Comparison of ENCODE assay signal across 9 cellular contexts in the genomic region with DNA sequence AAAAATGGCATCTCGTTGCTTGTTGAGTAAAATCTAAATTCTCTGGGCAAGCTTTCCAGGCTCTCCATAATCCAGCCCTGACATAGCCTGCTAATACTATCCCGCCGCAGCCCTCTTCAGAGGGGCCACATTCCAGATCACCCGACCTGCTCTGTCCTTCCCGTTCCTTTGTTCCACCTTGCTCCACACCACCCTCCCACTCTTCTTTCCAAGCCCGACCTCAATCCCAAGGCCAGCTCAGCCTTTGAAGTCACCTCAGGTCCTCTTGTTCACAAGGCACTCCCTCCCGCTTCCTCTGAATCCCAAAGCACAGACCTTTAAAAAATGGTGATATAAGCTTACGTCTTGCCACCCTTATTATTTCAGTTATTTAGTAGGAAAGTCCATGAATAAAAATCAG.
DNase-seq lines count a peak whose midpoint lies in the region; TF ChIP-seq lines count a peak whose summit lies in the region.
"Had no signal": no experiment of that assay in that cellular context is flagged by ENCODE, and none has a peak within 500 bp of the region (broad histone marks: within the 10 kb centered on the region; RNA-seq: fewer than 3 reads in every experiment).

No MANE protein-coding gene starts in this region.

- intact Hi-C loops in tibial artery (cut with DNase I; ENCODE audit: low total_unique reads), result no loop called here

- peak; percentile 18 for DNase-seq in M059J (ENCODE audit: low read depth)
- DNase-seq in coronary artery (ENCODE audit: low spot score), result no peak
- no peak for DNase-seq in tibial artery
- DNase-seq in stimulated activated CD4-positive, alpha-beta T cell treated with anti-CD3 and anti-CD28 coated beads, Interleukin-2, amount 100 ng/mL, for 24 hours, result no peak
- no peak for DNase-seq in stimulated activated CD4-positive, alpha-beta T cell treated with anti-CD3 and anti-CD28 coated beads, Interleukin-4, amount 100 ng/mL, for 1 hour
- DNase-seq in MG63, result no peak
- DNase-seq: DMS79 had no signal

- H3K27ac ChIP-seq in coronary artery, result peak overlapping the region; percentile 93 to 95
- H3K27ac ChIP-seq in muscle layer of duodenum (ENCODE audit: low read length), result peak overlapping the region; percentile 80
- H3K27ac ChIP-seq in tibial artery, result peak overlapping the region; percentile 89 to 92

- H3K4me3 ChIP-seq in coronary artery, result no peak overlapping the region
- no peak overlapping the region for H3K4me3 ChIP-seq in muscle layer of duodenum (ENCODE audit: low read depth in 1 of 2, low read length in 2 of 2)
- H3K4me3 ChIP-seq in tibial artery, result no peak overlapping the region
- no peak overlapping the region for H3K4me3 ChIP-seq in MG63
- H3K4me3 ChIP-seq: K562 had no signal

- H3K9me3 ChIP-seq in muscle layer of duodenum (ENCODE audit: control insufficient read depth in 1 of 2, low read length in 2 of 2), result no peaks in the 10 kb centered on the region
- no peaks in the 10 kb centered on the region for H3K9me3 ChIP-seq in tibial artery
- no peaks in the 10 kb centered on the region for H3K9me3 ChIP-seq in MG63

- TF ChIP-seq CTCF in coronary artery (IDR thresholded peaks at IDR 0.05), result no peak
- no peak for TF ChIP-seq CTCF in tibial artery (IDR thresholded peaks at IDR 0.05)

- H3K36me3 ChIP-seq in muscle layer of duodenum (ENCODE audit: control insufficient read depth in 1 of 2, insufficient read depth in 2 of 2, low read length in 2 of 2) (peaks cover 0 to 4% of the 10 kb centered on the region in 2 donors), tibial artery (no peaks in the 10 kb centered on the region), MG63 (no peaks in the 10 kb centered on the region)

- H3K27me3 ChIP-seq in muscle layer of duodenum (ENCODE audit: low read depth, low read length) (no peaks in the 10 kb centered on the region), tibial artery (no peaks in the 10 kb centered on the region), MG63 (no peaks in the 10 kb centered on the region)

- H3K4me1 ChIP-seq in muscle layer of duodenum (ENCODE audit: control insufficient read depth in 1 of 2, insufficient read depth in 2 of 2, low read length in 2 of 2) (peaks cover 0 to 8% of the 10 kb centered on the region in 2 donors), tibial artery (peaks cover 0 to 56% (median 36%) of the 10 kb centered on the region in 4 donors)
